In genomic region chr21:44442266-44443125, GRCh38 we compare ENCODE assay signal across 19 cellular contexts.
"Had no signal": no experiment of that assay in that cellular context is flagged by ENCODE, and none has a peak within 500 bp of the region (broad histone marks: within the 10 kb centered on the region; RNA-seq: fewer than 3 reads in every experiment).

No MANE protein-coding gene starts in this region.

- H3K4me3 ChIP-seq: ascending aorta, breast epithelium, gastrocnemius medialis, testis had no signal

- H3K4me1 Mint-ChIP-seq: activated naive CD4-positive, alpha-beta T cell treated with anti-CD3 and anti-CD28 coated beads, Interleukin-2, amount 10 ng/mL, durations not matched to agents 7 days and 5 days had no signal

- H3K9ac ChIP-seq: parathyroid adenoma had no signal

- H3K9me3 Mint-ChIP-seq: activated B cell treated with CpG ODN at 0.5 μM for 24 hours; activated CD4-positive, alpha-beta memory T cell treated with anti-CD3 and anti-CD28 coated beads for 36 hours; activated T-helper 2 cell treated with anti-CD3 and anti-CD28 coated beads, Interferon-gamma antibody, Interleukin-2, Interleukin-4, amounts not matched to agents 10 μg/mL and 5 μg/mL and 100 μg/mL, durations not matched to agents 14 hours and 24 hours and 36 hours; natural killer cell; T-helper 2 cell treated with Interferon-gamma antibody and Interleukin-4, amounts not matched to agents 5 μg/mL and 100 μg/mL, for 36 hours; type B pancreatic cell had no signal

- H3K27me3 ChIP-seq: ascending aorta, testis had no signal

- DNase-seq: activated B cell treated with CpG ODN at 0.5 μM for 24 hours; activated CD4-positive, alpha-beta memory T cell treated with anti-CD3 and anti-CD28 coated beads for 36 hours; activated CD4-positive, alpha-beta T cell treated with anti-CD3 and anti-CD28 coated beads for 4 hours; activated naive CD4-positive, alpha-beta T cell treated with anti-CD3 and anti-CD28 coated beads, Interleukin-2, amount 10 ng/mL, durations not matched to agents 7 days and 5 days; activated T-cell treated with anti-CD3 and anti-CD28 coated beads, Interleukin-2, amount 50 U/mL, for 1 hour; cerebellar nuclear complex; effector CD8-positive, alpha-beta T cell; gastrocnemius medialis; natural killer cell; stimulated activated CD4-positive, alpha-beta T cell treated with anti-CD3 and anti-CD28 coated beads, Interleukin-2, amount 100 ng/mL, for 48 hours; testis had no signal

- H3K36me3 Mint-ChIP-seq: activated CD4-positive, alpha-beta memory T cell treated with anti-CD3 and anti-CD28 coated beads for 36 hours; natural killer cell; type B pancreatic cell had no signal

- H3K36me3 ChIP-seq: ascending aorta, breast epithelium, gastrocnemius medialis had no signal

- H3K27ac Mint-ChIP-seq: activated B cell treated with CpG ODN at 0.5 μM for 24 hours; activated CD4-positive, alpha-beta memory T cell treated with anti-CD3 and anti-CD28 coated beads for 36 hours; activated naive CD4-positive, alpha-beta T cell treated with anti-CD3 and anti-CD28 coated beads, Interleukin-2, amount 10 ng/mL, durations not matched to agents 7 days and 5 days; activated T-helper 2 cell treated with anti-CD3 and anti-CD28 coated beads, Interferon-gamma antibody, Interleukin-2, Interleukin-4, amounts not matched to agents 10 μg/mL and 5 μg/mL and 100 μg/mL, durations not matched to agents 14 hours and 24 hours and 36 hours; dendritic cell treated with granulocyte-macrophage colony-stimulating factor and Interleukin-4, amounts not matched to agents 40 ng/mL and 50 ng/mL, for 4 days; T-helper 2 cell treated with Interferon-gamma antibody and Interleukin-4, amounts not matched to agents 5 μg/mL and 100 μg/mL, for 36 hours; type B pancreatic cell had no signal

- H3K4me1 ChIP-seq: ascending aorta, breast epithelium, gastrocnemius medialis, parathyroid adenoma, testis had no signal

- H3K9me3 ChIP-seq: ascending aorta, breast epithelium, gastrocnemius medialis, testis had no signal

- ATAC-seq: esophagus mucosa, gastrocnemius medialis, natural killer cell had no signal

- H3K27ac ChIP-seq: ascending aorta, breast epithelium, gastrocnemius medialis, parathyroid adenoma, testis had no signal

- H3K27me3 Mint-ChIP-seq: type B pancreatic cell had no signal

- H3K4me3 Mint-ChIP-seq: activated B cell treated with CpG ODN at 0.5 μM for 24 hours; activated CD4-positive, alpha-beta memory T cell treated with anti-CD3 and anti-CD28 coated beads for 36 hours; activated naive CD4-positive, alpha-beta T cell treated with anti-CD3 and anti-CD28 coated beads, Interleukin-2, amount 10 ng/mL, durations not matched to agents 7 days and 5 days; dendritic cell treated with granulocyte-macrophage colony-stimulating factor and Interleukin-4, amounts not matched to agents 40 ng/mL and 50 ng/mL, for 4 days; natural killer cell; T-helper 2 cell treated with Interferon-gamma antibody and Interleukin-4, amounts not matched to agents 5 μg/mL and 100 μg/mL, for 36 hours; type B pancreatic cell had no signal
